In the genomic region with DNA sequence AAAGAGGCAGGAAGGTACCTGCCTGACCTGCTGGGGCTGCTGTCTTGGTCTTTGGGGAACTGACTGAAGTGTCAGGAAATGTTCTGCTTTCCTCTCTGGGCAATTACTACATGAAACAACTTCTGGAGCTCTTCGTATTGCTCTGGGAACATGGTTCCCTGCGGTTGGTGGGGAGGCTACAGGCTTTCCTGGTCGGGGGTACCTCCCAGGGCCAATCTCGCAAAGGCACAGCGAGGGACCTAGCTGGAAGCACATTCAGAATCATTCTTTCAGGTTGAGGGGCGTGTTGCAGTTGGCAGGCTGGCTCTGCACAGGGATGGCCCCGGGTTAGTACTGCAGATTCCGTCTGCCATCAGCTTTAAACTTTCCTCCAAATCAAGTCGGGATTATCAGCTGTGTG, we compare ENCODE assay signal across 1 cellular context.
TF ChIP-seq lines count a peak whose summit lies in the region.

No MANE protein-coding gene starts in this region.

TF ChIP-seq in GM23338, 12 proteins besides CTCF, POLR2A, EP300 and RAD21:
- TF ChIP-seq, protein P1, sequence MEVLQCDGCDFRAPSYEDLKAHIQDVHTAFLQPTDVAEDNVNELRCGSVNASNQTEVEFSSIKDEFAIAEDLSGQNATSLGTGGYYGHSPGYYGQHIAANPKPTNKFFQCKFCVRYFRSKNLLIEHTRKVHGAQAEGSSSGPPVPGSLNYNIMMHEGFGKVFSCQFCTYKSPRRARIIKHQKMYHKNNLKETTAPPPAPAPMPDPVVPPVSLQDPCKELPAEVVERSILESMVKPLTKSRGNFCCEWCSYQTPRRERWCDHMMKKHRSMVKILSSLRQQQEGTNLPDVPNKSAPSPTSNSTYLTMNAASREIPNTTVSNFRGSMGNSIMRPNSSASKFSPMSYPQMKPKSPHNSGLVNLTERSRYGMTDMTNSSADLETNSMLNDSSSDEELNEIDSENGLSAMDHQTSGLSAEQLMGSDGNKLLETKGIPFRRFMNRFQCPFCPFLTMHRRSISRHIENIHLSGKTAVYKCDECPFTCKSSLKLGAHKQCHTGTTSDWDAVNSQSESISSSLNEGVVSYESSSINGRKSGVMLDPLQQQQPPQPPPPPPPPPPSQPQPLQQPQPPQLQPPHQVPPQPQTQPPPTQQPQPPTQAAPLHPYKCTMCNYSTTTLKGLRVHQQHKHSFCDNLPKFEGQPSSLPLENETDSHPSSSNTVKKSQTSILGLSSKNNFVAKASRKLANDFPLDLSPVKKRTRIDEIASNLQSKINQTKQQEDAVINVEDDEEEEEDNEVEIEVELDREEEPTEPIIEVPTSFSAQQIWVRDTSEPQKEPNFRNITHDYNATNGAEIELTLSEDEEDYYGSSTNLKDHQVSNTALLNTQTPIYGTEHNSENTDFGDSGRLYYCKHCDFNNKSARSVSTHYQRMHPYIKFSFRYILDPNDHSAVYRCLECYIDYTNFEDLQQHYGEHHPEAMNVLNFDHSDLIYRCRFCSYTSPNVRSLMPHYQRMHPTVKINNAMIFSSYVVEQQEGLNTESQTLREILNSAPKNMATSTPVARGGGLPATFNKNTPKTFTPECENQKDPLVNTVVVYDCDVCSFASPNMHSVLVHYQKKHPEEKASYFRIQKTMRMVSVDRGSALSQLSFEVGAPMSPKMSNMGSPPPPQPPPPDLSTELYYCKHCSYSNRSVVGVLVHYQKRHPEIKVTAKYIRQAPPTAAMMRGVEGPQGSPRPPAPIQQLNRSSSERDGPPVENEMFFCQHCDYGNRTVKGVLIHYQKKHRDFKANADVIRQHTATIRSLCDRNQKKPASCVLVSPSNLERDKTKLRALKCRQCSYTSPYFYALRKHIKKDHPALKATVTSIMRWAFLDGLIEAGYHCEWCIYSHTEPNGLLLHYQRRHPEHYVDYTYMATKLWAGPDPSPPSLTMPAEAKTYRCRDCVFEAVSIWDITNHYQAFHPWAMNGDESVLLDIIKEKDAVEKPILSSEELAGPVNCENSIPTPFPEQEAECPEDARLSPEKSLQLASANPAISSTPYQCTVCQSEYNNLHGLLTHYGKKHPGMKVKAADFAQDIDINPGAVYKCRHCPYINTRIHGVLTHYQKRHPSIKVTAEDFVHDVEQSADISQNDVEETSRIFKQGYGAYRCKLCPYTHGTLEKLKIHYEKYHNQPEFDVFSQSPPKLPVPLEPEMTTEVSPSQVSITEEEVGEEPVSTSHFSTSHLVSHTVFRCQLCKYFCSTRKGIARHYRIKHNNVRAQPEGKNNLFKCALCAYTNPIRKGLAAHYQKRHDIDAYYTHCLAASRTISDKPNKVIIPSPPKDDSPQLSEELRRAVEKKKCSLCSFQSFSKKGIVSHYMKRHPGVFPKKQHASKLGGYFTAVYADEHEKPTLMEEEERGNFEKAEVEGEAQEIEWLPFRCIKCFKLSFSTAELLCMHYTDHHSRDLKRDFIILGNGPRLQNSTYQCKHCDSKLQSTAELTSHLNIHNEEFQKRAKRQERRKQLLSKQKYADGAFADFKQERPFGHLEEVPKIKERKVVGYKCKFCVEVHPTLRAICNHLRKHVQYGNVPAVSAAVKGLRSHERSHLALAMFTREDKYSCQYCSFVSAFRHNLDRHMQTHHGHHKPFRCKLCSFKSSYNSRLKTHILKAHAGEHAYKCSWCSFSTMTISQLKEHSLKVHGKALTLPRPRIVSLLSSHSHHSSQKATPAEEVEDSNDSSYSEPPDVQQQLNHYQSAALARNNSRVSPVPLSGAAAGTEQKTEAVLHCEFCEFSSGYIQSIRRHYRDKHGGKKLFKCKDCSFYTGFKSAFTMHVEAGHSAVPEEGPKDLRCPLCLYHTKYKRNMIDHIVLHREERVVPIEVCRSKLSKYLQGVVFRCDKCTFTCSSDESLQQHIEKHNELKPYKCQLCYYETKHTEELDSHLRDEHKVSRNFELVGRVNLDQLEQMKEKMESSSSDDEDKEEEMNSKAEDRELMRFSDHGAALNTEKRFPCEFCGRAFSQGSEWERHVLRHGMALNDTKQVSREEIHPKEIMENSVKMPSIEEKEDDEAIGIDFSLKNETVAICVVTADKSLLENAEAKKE (CRISPR knock-in tag; IDR thresholded peaks at IDR 0.05), result no peak
